11 cellular contexts compared by ENCODE assay signal in genomic region chr22:45006873-45007246, GRCh38. TPM values are rescaled to one million over a fixed set of nuclear protein-coding genes. Genes with fewer than 3 reads are reported as not detected.
DNase-seq lines count a peak whose midpoint lies in the region; ATAC-seq and TF ChIP-seq lines count a peak whose summit lies in the region.
"Had no signal": no experiment of that assay in that cellular context is flagged by ENCODE, and none has a peak within 500 bp of the region (broad histone marks: within the 10 kb centered on the region; RNA-seq: fewer than 3 reads in every experiment).

No MANE protein-coding gene starts in this region.

- H3K4me1 ChIP-seq in esophagus muscularis mucosa = peaks cover 19 to 55% (median 50%) of the 10 kb centered on the region in 4 donors
- peaks cover 23% of the 10 kb centered on the region for H3K4me1 ChIP-seq in upper lobe of right lung

- H3K36me3 ChIP-seq in esophagus muscularis mucosa = no peaks in the 10 kb centered on the region
- H3K36me3 ChIP-seq in upper lobe of right lung = no peaks in the 10 kb centered on the region

- TF ChIP-seq POLR2A in esophagus muscularis mucosa (IDR thresholded peaks at IDR 0.05; ENCODE audit: low read depth) = no peak

- H3K27ac ChIP-seq in esophagus muscularis mucosa (replicated peaks in 1 of 4) = peak overlapping the region; percentile 57 to 89 (median 82)
- no peak overlapping the region for H3K27ac ChIP-seq in upper lobe of right lung
- H3K27ac ChIP-seq: SK-N-MC had no signal

- no peaks in the 10 kb centered on the region for H3K36me3 Mint-ChIP-seq in activated naive CD4-positive, alpha-beta T cell treated with anti-CD3 and anti-CD28 coated beads, Interleukin-2, amount 50 U/mL, for 24 hours
- peaks cover 6 to 8% of the 10 kb centered on the region in 2 donors for H3K36me3 Mint-ChIP-seq in activated naive CD4-positive, alpha-beta T cell treated with anti-CD3 and anti-CD28 coated beads, Interleukin-2, amount 50 U/mL, for 72 hours
- H3K36me3 Mint-ChIP-seq in nephron progenitor cell (ENCODE audit: low read depth) = peaks cover 36% of the 10 kb centered on the region

- 0% methylated on average over 17 of the region's 33 CpGs for WGBS in esophagus muscularis mucosa

- peaks cover 46% of the 10 kb centered on the region for H3K27me3 Mint-ChIP-seq in activated naive CD4-positive, alpha-beta T cell treated with anti-CD3 and anti-CD28 coated beads, Interleukin-2, amount 50 U/mL, for 24 hours
- peaks cover 3% of the 10 kb centered on the region for H3K27me3 Mint-ChIP-seq in nephron progenitor cell (ENCODE audit: low read depth, poor library complexity)

- no peak for TF ChIP-seq CTCF in esophagus muscularis mucosa (IDR thresholded peaks at IDR 0.05)
- no peak for TF ChIP-seq CTCF in nephron progenitor cell (IDR thresholded peaks at IDR 0.05)
- TF ChIP-seq CTCF in upper lobe of right lung (IDR thresholded peaks at IDR 0.05) = no peak

- H3K4me3 ChIP-seq in esophagus muscularis mucosa (peak overlapping the region; percentile 55 to 80 (median 66)), upper lobe of right lung (peak overlapping the region; percentile 32)
- H3K4me3 ChIP-seq: SK-N-MC had no signal

- no peak for TF ChIP-seq EP300 in esophagus muscularis mucosa (IDR thresholded peaks at IDR 0.05)

- intact Hi-C loops in esophagus muscularis mucosa (cut with DNase I) = loop anchor here (5.0 kb wide), 1 partner anchor 155 kb away; the partner anchor contains the start of gene NUP50
- intact Hi-C loops in upper lobe of right lung (cut with DNase I) = no loop called here

- DNase-seq in activated naive CD4-positive, alpha-beta T cell treated with anti-CD3 and anti-CD28 coated beads, Interleukin-2, amount 50 U/mL, for 72 hours (ENCODE audit: low spot score in 2 of 2) = no peak
- no peak for DNase-seq in esophagus muscularis mucosa (ENCODE audit: extremely low spot score)
- DNase-seq in nephron progenitor cell = no peak
- no peak for DNase-seq in upper lobe of right lung
- DNase-seq in NAMALWA (ENCODE audit: low spot score) = no peak
- DNase-seq in dermis blood vessel endothelial cell = no peak
- DNase-seq: activated naive CD4-positive, alpha-beta T cell treated with Interleukin-2 at 50 U/mL for 16 hours had no signal

- no peak overlapping the region for H3K27ac Mint-ChIP-seq in activated naive CD4-positive, alpha-beta T cell treated with anti-CD3 and anti-CD28 coated beads, Interleukin-2, amount 50 U/mL, for 24 hours
- no peak overlapping the region for H3K27ac Mint-ChIP-seq in activated naive CD4-positive, alpha-beta T cell treated with anti-CD3 and anti-CD28 coated beads, Interleukin-2, amount 50 U/mL, for 72 hours
- H3K27ac Mint-ChIP-seq in nephron progenitor cell = peak overlapping the region; percentile 99

- H3K27me3 ChIP-seq in esophagus muscularis mucosa (peaks cover 0 to 78% (median 22%) of the 10 kb centered on the region in 4 donors), upper lobe of right lung (peaks cover 79% of the 10 kb centered on the region)

- peaks cover 19% of the 10 kb centered on the region for H3K4me1 Mint-ChIP-seq in activated naive CD4-positive, alpha-beta T cell treated with anti-CD3 and anti-CD28 coated beads, Interleukin-2, amount 50 U/mL, for 24 hours
- peaks cover 53% of the 10 kb centered on the region for H3K4me1 Mint-ChIP-seq in nephron progenitor cell

- H3K4me3 Mint-ChIP-seq in activated naive CD4-positive, alpha-beta T cell treated with anti-CD3 and anti-CD28 coated beads, Interleukin-2, amount 50 U/mL, for 24 hours = peak overlapping the region; percentile 78
- H3K4me3 Mint-ChIP-seq in nephron progenitor cell = peak overlapping the region; percentile 97

- no peak for ATAC-seq in activated naive CD4-positive, alpha-beta T cell treated with anti-CD3 and anti-CD28 coated beads, Interleukin-2, amount 50 U/mL, for 72 hours
- no peak for ATAC-seq in upper lobe of right lung
- no peak for ATAC-seq in HG02588 (IDR thresholded peaks at IDR 0.05; ENCODE audit: unreplicated experiment)

- H3K9me3 ChIP-seq in esophagus muscularis mucosa = no peaks in the 10 kb centered on the region
- H3K9me3 ChIP-seq in upper lobe of right lung = no peaks in the 10 kb centered on the region

- no peaks in the 10 kb centered on the region for H3K9me3 Mint-ChIP-seq in activated naive CD4-positive, alpha-beta T cell treated with anti-CD3 and anti-CD28 coated beads, Interleukin-2, amount 50 U/mL, for 24 hours
- H3K9me3 Mint-ChIP-seq in activated naive CD4-positive, alpha-beta T cell treated with anti-CD3 and anti-CD28 coated beads, Interleukin-2, amount 50 U/mL, for 72 hours = no peaks in the 10 kb centered on the region
- no peaks in the 10 kb centered on the region for H3K9me3 Mint-ChIP-seq in nephron progenitor cell

RNA-seq across cellular contexts. Expression of gene PHF21B, which starts 2.9 kb away (rescaled TPM):
- total RNA-seq in activated naive CD4-positive, alpha-beta T cell treated with anti-CD3 and anti-CD28 coated beads, Interleukin-2, amount 50 U/mL, for 72 hours = under 1 TPM in 1 of 2 donors, not detected in 1; 0.07 TPM
- total RNA-seq in esophagus muscularis mucosa (1 to 10 TPM in 2 of 4 donors, under 1 TPM in 1, not detected in 1; 0.50 to 9.4 (median 1.8) TPM), upper lobe of right lung (0.12 TPM), dermis blood vessel endothelial cell (under 0.01 TPM in 1 of 2 replicates, not detected in the other)
- total RNA-seq: M059J had no signal
